9 cellular contexts compared by ENCODE assay signal in genomic region chr2:69911985-69912563, GRCh38. TPM values are rescaled to one million over a fixed set of nuclear protein-coding genes. Genes with fewer than 3 reads are reported as not detected.
DNase-seq lines count a peak whose midpoint lies in the region; ATAC-seq and TF ChIP-seq lines count a peak whose summit lies in the region.
"Had no signal": no experiment of that assay in that cellular context is flagged by ENCODE, and none has a peak within 500 bp of the region (broad histone marks: within the 10 kb centered on the region; RNA-seq: fewer than 3 reads in every experiment).

No MANE protein-coding gene starts in this region.

- BruUV-seq in Caco-2 (replicated peaks; lab: Mats Ljungman, UMichigan), result no TSS peak

- H3K14ac ChIP-seq in H9 (ENCODE audit: insufficient read depth, low read length), result no peak overlapping the region

- H2BK12ac ChIP-seq in H9 (ENCODE audit: insufficient read length, low read depth, low read length), result no peak overlapping the region

- H4K8ac ChIP-seq in H9 (replicated peaks; ENCODE audit: insufficient read length, low read depth, low read length), result no peak overlapping the region
- H4K8ac ChIP-seq in mesendoderm (ENCODE audit: low read depth, low read length), result no peak overlapping the region

- H3K79me2 ChIP-seq in H9 (ENCODE audit: insufficient read depth, low read length) (no peaks in the 10 kb centered on the region), mesendoderm (ENCODE audit: control insufficient read depth, insufficient read depth, low read length) (no peaks in the 10 kb centered on the region)

- H3K27me3 ChIP-seq in Caco-2 (replicated peaks; ENCODE audit: control insufficient read depth, insufficient read depth, low read length), result no peaks in the 10 kb centered on the region
- no peaks in the 10 kb centered on the region for H3K27me3 ChIP-seq in H9 (ENCODE audit: insufficient read depth, low read length)
- H3K27me3 ChIP-seq in mesendoderm (ENCODE audit: insufficient read depth, low read length, poor library complexity), result no peaks in the 10 kb centered on the region
- H3K27me3 ChIP-seq: SJCRH30 had no signal

- H2BK5ac ChIP-seq in H9 (ENCODE audit: insufficient read length, low read length) (no peak overlapping the region), mesendoderm (ENCODE audit: low read length) (no peak overlapping the region)

- H2BK20ac ChIP-seq in H9 (ENCODE audit: low read depth, low read length, poor library complexity, severe bottlenecking), result no peak overlapping the region

- peaks cover 32% of the 10 kb centered on the region for H3K36me3 Mint-ChIP-seq in Caco-2 (ENCODE audit: insufficient read depth, unreplicated experiment)
- peaks cover 2 to 16% (median 12%) of the 10 kb centered on the region in 3 experiments; a peak in 6 of 7 replicates for H3K36me3 Mint-ChIP-seq in H9 (ENCODE audit: insufficient read depth in 1 of 3, low read depth in 3 of 3)
- H3K36me3 Mint-ChIP-seq in central memory CD8-positive, alpha-beta T cell (ENCODE audit: insufficient read depth), result peaks cover 29% of the 10 kb centered on the region

- no peaks in the 10 kb centered on the region for H3K79me1 ChIP-seq in H9 (ENCODE audit: insufficient read depth, low read depth, low read length, poor library complexity, severe bottlenecking)
- H3K79me1 ChIP-seq in mesendoderm (ENCODE audit: low read length), result no peaks in the 10 kb centered on the region

- H3K4me3 Mint-ChIP-seq in Caco-2 (ENCODE audit: unreplicated experiment) (no peak overlapping the region), H9 (no peak overlapping the region; a peak in 1 of 5 replicates)
- H3K4me3 Mint-ChIP-seq in central memory CD8-positive, alpha-beta T cell, result no peak overlapping the region

- H3K56ac ChIP-seq in H9 (ENCODE audit: insufficient read length, low read depth, low read length), result no peak overlapping the region
- no peak overlapping the region for H3K56ac ChIP-seq in mesendoderm (ENCODE audit: low read length)

- no peaks in the 10 kb centered on the region for H4K20me1 ChIP-seq in H9 (ENCODE audit: control insufficient read depth, insufficient read depth, insufficient read length)

- H4K91ac ChIP-seq in H9 (ENCODE audit: insufficient read length, low read depth, low read length), result no peak overlapping the region

- no CpG with 5 or more reads among the region's 2 CpGs for WGBS in H9 (ENCODE audit: extremely low coverage, insufficient read length, low lambda C conversion rate)
- no CpG with 5 or more reads among the region's 2 CpGs for WGBS in mesendoderm (ENCODE audit: extremely low coverage, insufficient coverage, low lambda C conversion rate)

- H2AK5ac ChIP-seq in H9 (ENCODE audit: insufficient read length, low read length) (no peak overlapping the region), mesendoderm (ENCODE audit: low read length) (no peak overlapping the region)

- H3K18ac ChIP-seq in H9 (ENCODE audit: insufficient read length, low read depth, low read length) (no peak overlapping the region), mesendoderm (ENCODE audit: low read length) (no peak overlapping the region)

- peaks cover 4% of the 10 kb centered on the region for H3K4me1 Mint-ChIP-seq in Caco-2 (ENCODE audit: low read depth, unreplicated experiment)
- H3K4me1 Mint-ChIP-seq in H9, result peaks cover 3 to 5% of the 10 kb centered on the region in 2 experiments; a peak in 1 of 4 replicates
- H3K4me1 Mint-ChIP-seq in central memory CD8-positive, alpha-beta T cell, result peaks cover 5% of the 10 kb centered on the region

- no peak overlapping the region for H3K23ac ChIP-seq in H9 (ENCODE audit: insufficient read length, low read depth, low read length)
- no peak overlapping the region for H3K23ac ChIP-seq in mesendoderm (ENCODE audit: low read length)

- intact Hi-C loops in Caco-2 (cut with micrococcal nuclease; ENCODE audit: unreplicated experiment), result loop anchor here (1.0 kb wide), 1 partner anchor 389 kb away; no protein-coding TSS in a partner anchor

- H2BK120ac ChIP-seq in H9 (ENCODE audit: low read depth, low read length, poor library complexity, severe bottlenecking) (no peak overlapping the region), mesendoderm (ENCODE audit: low read depth, low read length) (no peak overlapping the region)

- H3K9me3 Mint-ChIP-seq in Caco-2 (ENCODE audit: unreplicated experiment), result no peaks in the 10 kb centered on the region
- H3K9me3 Mint-ChIP-seq in H9, result no peaks in the 10 kb centered on the region
- H3K9me3 Mint-ChIP-seq in central memory CD8-positive, alpha-beta T cell, result no peaks in the 10 kb centered on the region

- H3K27me3 Mint-ChIP-seq in Caco-2 (ENCODE audit: insufficient read depth, unreplicated experiment), result no peaks in the 10 kb centered on the region
- H3K27me3 Mint-ChIP-seq in H9 (ENCODE audit: low read depth), result no peaks in the 10 kb centered on the region; the same call in 1 of the 2 replicates
- no peaks in the 10 kb centered on the region for H3K27me3 Mint-ChIP-seq in central memory CD8-positive, alpha-beta T cell

- no peak overlapping the region for H2BK15ac ChIP-seq in H9 (ENCODE audit: low read depth, low read length)
- H2BK15ac ChIP-seq in mesendoderm (replicated peaks; ENCODE audit: low read depth), result no peak overlapping the region

- H3K27ac ChIP-seq in H9 (ENCODE audit: insufficient read length, low read depth, low read length) (no peak overlapping the region), mesendoderm (ENCODE audit: low read depth, low read length) (no peak overlapping the region)
- H3K27ac ChIP-seq: SJCRH30 had no signal

- no peak overlapping the region for H3K9ac ChIP-seq in H9 (ENCODE audit: extremely low read depth, insufficient read length, low read length)
- H3K9ac ChIP-seq in mesendoderm (ENCODE audit: low read length), result no peak overlapping the region

- H4K5ac ChIP-seq in H9 (ENCODE audit: insufficient read length, low read depth, low read length), result no peak overlapping the region
- H4K5ac ChIP-seq in mesendoderm (ENCODE audit: low read length), result no peak overlapping the region

- POLR2A ChIA-PET in Caco-2 (lab: Charles Lee), result no interaction called here

- H3K36me3 ChIP-seq in Caco-2 (ENCODE audit: control insufficient read depth, insufficient read depth, low read length), result peaks cover 2% of the 10 kb centered on the region; the same call in 1 of the 2 replicates
- H3K36me3 ChIP-seq in mesendoderm (ENCODE audit: control insufficient read depth, insufficient read depth, low read length), result peaks cover 4% of the 10 kb centered on the region

- no peaks in the 10 kb centered on the region for H3K4me1 ChIP-seq in Caco-2
- no peaks in the 10 kb centered on the region for H3K4me1 ChIP-seq in H9 (ENCODE audit: insufficient read depth, low read length)
- no peaks in the 10 kb centered on the region for H3K4me1 ChIP-seq in mesendoderm (ENCODE audit: control insufficient read depth, low read depth, low read length)

- H3K9me3 ChIP-seq in Caco-2 (no peaks in the 10 kb centered on the region), H9 (ENCODE audit: control insufficient read depth, low read depth, low read length) (no peaks in the 10 kb centered on the region)
- H3K9me3 ChIP-seq: SJCRH30 had no signal

- no peak for ATAC-seq in central memory CD8-positive, alpha-beta T cell (replicated peaks; ENCODE audit: extremely low read depth, poor library complexity, severe bottlenecking)
- ATAC-seq in GM18867 (IDR thresholded peaks at IDR 0.05; ENCODE audit: unreplicated experiment), result no peak
- no peak for ATAC-seq in HG03378 (IDR thresholded peaks at IDR 0.05; ENCODE audit: unreplicated experiment)

- H3K4me2 ChIP-seq in H9 (ENCODE audit: insufficient read depth, insufficient read length, low read length), result no peak overlapping the region
- H3K4me2 ChIP-seq in mesendoderm (ENCODE audit: low read length), result no peak overlapping the region

- CTCF ChIA-PET in Caco-2 (lab: Charles Lee), result interaction anchor here (0.6 to 4.4 kb wide), 5 partner anchors 19 to 381 kb away, joined by 4 to 69 read pairs (median 5); partner anchors contain the start of genes SNRNP27 and SNRPG

- peaks cover 3% of the 10 kb centered on the region for H3K23me2 ChIP-seq in H9 (ENCODE audit: insufficient read length, low read depth, low read length, poor library complexity, severe bottlenecking)

- H3K4me3 ChIP-seq in Caco-2 (ENCODE audit: low read depth, low read length), result no peak overlapping the region
- H3K4me3 ChIP-seq in mesendoderm (ENCODE audit: low read length), result no peak overlapping the region
- H3K4me3 ChIP-seq: SJCRH30 had no signal

- no peak overlapping the region for H3K4ac ChIP-seq in H9 (ENCODE audit: low read depth, low read length)
- H3K4ac ChIP-seq in mesendoderm (ENCODE audit: low read depth, low read length), result no peak overlapping the region

- H3T11ph ChIP-seq in H9 (ENCODE audit: low read length), result no peak overlapping the region

- no peak overlapping the region for H2AFZ ChIP-seq in H9 (ENCODE audit: low read length)

- H3K27ac Mint-ChIP-seq in Caco-2 (ENCODE audit: unreplicated experiment) (no peak overlapping the region), H9 (no peak overlapping the region)
- peak overlapping the region; percentile 76 for H3K27ac Mint-ChIP-seq in central memory CD8-positive, alpha-beta T cell (ENCODE audit: low read depth)

- DNase-seq in Caco-2, result peak in 1 of 2 experiments; percentile 51
- no peak for DNase-seq in H9
- peak; percentile 39 for DNase-seq in NCI-H748 treated with DMSO at 0.1 percent for 48 hours (lab: John Stamatoyannopoulos, UW)
- DNase-seq in central memory CD8-positive, alpha-beta T cell (ENCODE audit: low spot score in 2 of 2), result no peak
- peak; percentile 71 for DNase-seq in mesendoderm
- no peak for DNase-seq in GOT3 (lab: John Stamatoyannopoulos, UW)

- TF ChIP-seq CTCF in Caco-2 (IDR thresholded peaks at IDR 0.05; ENCODE audit: insufficient read depth in 1 of 2, low read depth in 1 of 2, low read length in 1 of 2, severe bottlenecking in 1 of 2, unreplicated experiment in 1 of 2) (peak; percentile 44 to 70), H9 (conservative IDR thresholded peaks at IDR 0.05) (peak; percentile 84)

RNA-seq across cellular contexts. Expression of gene MXD1, which starts 2.8 kb away (rescaled TPM):
- total RNA-seq in Caco-2 (2022), result 9.5 and 12.1 TPM in 2 replicates
- 3.7 and 5.5 TPM in 2 replicates for total RNA-seq in H9 (2021)
- polyA plus RNA-seq in mesendoderm (2013, experiment 1 of 2), result 2.1 TPM
- 1.8 TPM for polyA plus RNA-seq in mesendoderm (2013, experiment 2 of 2)

RNA-seq across cellular contexts. Expression of gene SNRNP27, which starts 18.3 kb away (rescaled TPM):
- total RNA-seq in Caco-2 (2022) (49.3 and 49.7 TPM in 2 replicates), H9 (2021) (47.1 and 53.8 TPM in 2 replicates)
- 99.0 TPM for polyA plus RNA-seq in mesendoderm (2013, experiment 1 of 2)
- polyA plus RNA-seq in mesendoderm (2013, experiment 2 of 2), result 97.4 TPM

RNA-seq across cellular contexts. Expression of gene ASPRV1, which starts 49.4 kb away (rescaled TPM):
- 0.32 and 0.66 TPM in 2 replicates for total RNA-seq in Caco-2 (2022)
- total RNA-seq in H9 (2021), result 0.57 and 0.64 TPM in 2 replicates
- 0.32 TPM for polyA plus RNA-seq in mesendoderm (2013, experiment 1 of 2)
- polyA plus RNA-seq in mesendoderm (2013, experiment 2 of 2), result 0.29 TPM

Comparison
In these comparisons a context has a peak if more than half of its experiments do, and no peak if none do; other contexts are left out.
1. DNase-seq: peak in NCI-H748 treated with DMSO at 0.1 percent for 48 hours (single experiment) and mesendoderm (single experiment); none in H9 (single experiment), central memory CD8-positive, alpha-beta T cell (0 of 2) and GOT3 (single experiment).